13 cellular contexts compared by ENCODE assay signal in genomic region chr7:130037703-130038102, GRCh38. TPM values are rescaled to one million over a fixed set of nuclear protein-coding genes. Genes with fewer than 3 reads are reported as not detected.
DNase-seq lines count a peak whose midpoint lies in the region; ATAC-seq and TF ChIP-seq lines count a peak whose summit lies in the region.
"Had no signal": no experiment of that assay in that cellular context is flagged by ENCODE, and none has a peak within 500 bp of the region (broad histone marks: within the 10 kb centered on the region; RNA-seq: fewer than 3 reads in every experiment).

No MANE protein-coding gene starts in this region.

- H3K27ac Mint-ChIP-seq in Caco-2 (ENCODE audit: unreplicated experiment), result no peak overlapping the region

- H3K27ac ChIP-seq in KMS-11, result no peak overlapping the region
- no peak overlapping the region for H3K27ac ChIP-seq in lower lobe of right lung
- H3K27ac ChIP-seq: right atrium auricular region had no signal

- no peak for ATAC-seq in lower lobe of right lung
- ATAC-seq: activated naive CD4-positive, alpha-beta T cell treated with anti-CD3 and anti-CD28 coated beads, Interleukin-2, amount 50 U/mL, for 72 hours; left ventricle myocardium superior had no signal

- H3K9me3 Mint-ChIP-seq in Caco-2 (ENCODE audit: unreplicated experiment), result no peaks in the 10 kb centered on the region
- H3K9me3 Mint-ChIP-seq: activated naive CD4-positive, alpha-beta T cell treated with anti-CD3 and anti-CD28 coated beads, Interleukin-2, amount 50 U/mL, for 72 hours had no signal

- no peaks in the 10 kb centered on the region for H3K4me1 Mint-ChIP-seq in Caco-2 (ENCODE audit: low read depth, unreplicated experiment)

- BruUV-seq in Caco-2 (replicated peaks; lab: Mats Ljungman, UMichigan), result TSS peak; percentile 9

- H2AFZ ChIP-seq in KMS-11 (ENCODE audit: low read depth), result no peak overlapping the region

- H3K4me3 Mint-ChIP-seq in Caco-2 (ENCODE audit: unreplicated experiment), result no peak overlapping the region

- H3K4me1 ChIP-seq in Caco-2, result no peaks in the 10 kb centered on the region
- H3K4me1 ChIP-seq in KMS-11 (ENCODE audit: low read depth, poor library complexity, severe bottlenecking), result no peaks in the 10 kb centered on the region
- H3K4me1 ChIP-seq in lower lobe of right lung, result no peaks in the 10 kb centered on the region
- H3K4me1 ChIP-seq: right atrium auricular region had no signal

- CTCF ChIA-PET in Caco-2 (lab: Charles Lee), result interaction anchor here (1.0 kb wide), 2 partner anchors 32 to 721 kb away, joined by 3 read pairs; partner anchors contain the start of gene KLHDC10

- no peaks in the 10 kb centered on the region for H4K20me1 ChIP-seq in KMS-11 (ENCODE audit: insufficient read depth)

- no peaks in the 10 kb centered on the region for H3K9me3 ChIP-seq in Caco-2
- H3K9me3 ChIP-seq in lower lobe of right lung, result no peaks in the 10 kb centered on the region
- H3K9me3 ChIP-seq: right atrium auricular region had no signal

- TF ChIP-seq CTCF in Caco-2 (IDR thresholded peaks at IDR 0.05; ENCODE audit: insufficient read depth in 1 of 2, low read depth in 1 of 2, low read length in 1 of 2, severe bottlenecking in 1 of 2, unreplicated experiment in 1 of 2), result peak; percentile 15 to 31
- peak; percentile 57 for TF ChIP-seq CTCF in KMS-11 (conservative IDR thresholded peaks at IDR 0.05; ENCODE audit: low read depth, low read length)
- TF ChIP-seq CTCF in lower lobe of right lung (IDR thresholded peaks at IDR 0.05), result no peak

- H3K79me2 ChIP-seq in KMS-11 (ENCODE audit: insufficient read depth, low read depth), result no peaks in the 10 kb centered on the region

- H3K36me3 ChIP-seq in Caco-2 (ENCODE audit: control insufficient read depth, insufficient read depth, low read length), result no peaks in the 10 kb centered on the region; the same call in 1 of the 2 replicates
- H3K36me3 ChIP-seq in KMS-11 (ENCODE audit: insufficient read depth), result no peaks in the 10 kb centered on the region
- H3K36me3 ChIP-seq in lower lobe of right lung, result peaks cover 82% of the 10 kb centered on the region

- no peak overlapping the region for H3K9ac ChIP-seq in KMS-11

- intact Hi-C loops in Caco-2 (cut with micrococcal nuclease; ENCODE audit: unreplicated experiment) (no loop called here), lower lobe of right lung (cut with DNase I) (no loop called here)

- H3K4me3 ChIP-seq in Caco-2 (ENCODE audit: low read depth, low read length) (no peak overlapping the region), KMS-11 (IDR thresholded peaks at IDR 0.05; ENCODE audit: insufficient read depth, low read depth, low read length) (no peak overlapping the region), lower lobe of right lung (no peak overlapping the region)
- H3K4me3 ChIP-seq: right atrium auricular region had no signal

- no peaks in the 10 kb centered on the region for H3K27me3 ChIP-seq in Caco-2 (replicated peaks; ENCODE audit: control insufficient read depth, insufficient read depth, low read length)
- no peaks in the 10 kb centered on the region for H3K27me3 ChIP-seq in KMS-11 (ENCODE audit: insufficient read depth, low read depth)
- H3K27me3 ChIP-seq in lower lobe of right lung (ENCODE audit: low read depth), result no peaks in the 10 kb centered on the region
- H3K27me3 ChIP-seq: right atrium auricular region had no signal

- peaks cover 38% of the 10 kb centered on the region for H3K36me3 Mint-ChIP-seq in Caco-2 (ENCODE audit: insufficient read depth, unreplicated experiment)

- POLR2A ChIA-PET in Caco-2 (lab: Charles Lee), result no interaction called here

- DNase-seq in Caco-2 (no peak), amniotic epithelial cell (ENCODE audit: low read depth) (peak; percentile 23), kidney glomerular epithelial cell (lab: John Stamatoyannopoulos, UW) (peak; percentile 23), lower lobe of right lung (no peak), NCI-H1105 treated with DMSO at 0.1 percent for 48 hours (lab: John Stamatoyannopoulos, UW) (no peak), NCI-H748 treated with DMSO at 0.1 percent for 48 hours (lab: John Stamatoyannopoulos, UW) (no peak)
- DNase-seq in stimulated activated CD4-positive, alpha-beta T cell treated with anti-CD3 and anti-CD28 coated beads, Interleukin-1b, Interleukin-23, amount 100 ng/mL, for 48 hours, result no peak
- DNase-seq: left ventricle myocardium superior, NCI-H187 treated with DMSO at 0.1 percent for 48 hours, SHP77 had no signal

- no peaks in the 10 kb centered on the region for H3K27me3 Mint-ChIP-seq in Caco-2 (ENCODE audit: insufficient read depth, unreplicated experiment)

- no peak overlapping the region for H3K4me2 ChIP-seq in KMS-11

RNA-seq across cellular contexts. Expression of gene ZC3HC1, which starts 13.5 kb away (rescaled TPM):
- 22.7 and 26.9 TPM in 2 replicates for total RNA-seq in Caco-2 (2022)
- total RNA-seq in lower lobe of right lung, result 11.0 TPM

RNA-seq across cellular contexts. Expression of gene KLHDC10, which starts 32.6 kb away (rescaled TPM):
- total RNA-seq in Caco-2 (2022) (20.3 and 22.3 TPM in 2 replicates), lower lobe of right lung (34.2 TPM)

Comparison
In these comparisons a context has a peak if more than half of its experiments do, and no peak if none do; other contexts are left out.
1. DNase-seq: peak in amniotic epithelial cell (single experiment) and kidney glomerular epithelial cell (single experiment); none in Caco-2 (0 of 2), lower lobe of right lung (single experiment), NCI-H1105 treated with DMSO at 0.1 percent for 48 hours (single experiment), stimulated activated CD4-positive, alpha-beta T cell treated with anti-CD3 and anti-CD28 coated beads, Interleukin-1b, Interleukin-23, amount 100 ng/mL, for 48 hours (single experiment) and NCI-H748 treated with DMSO at 0.1 percent for 48 hours (single experiment).